9 cellular contexts compared by ENCODE assay signal in genomic region chr7:1024331-1024761, GRCh38. TPM values are rescaled to one million over a fixed set of nuclear protein-coding genes. Genes with fewer than 3 reads are reported as not detected.
A peak's percentile ranks its signal among the peaks of the same experiment; 100 is the strongest.
DNase-seq lines count a peak whose midpoint lies in the region; ATAC-seq and TF ChIP-seq lines count a peak whose summit lies in the region.
"Had no signal": no experiment of that assay in that cellular context is flagged by ENCODE, and none has a peak within 500 bp of the region (broad histone marks: within the 10 kb centered on the region; RNA-seq: fewer than 3 reads in every experiment).

No MANE protein-coding gene starts in this region.

- 77 to 79% methylated on average over 13 of the region's 13 CpGs for WGBS in thyroid gland, 2 donors

- H3K9me3 ChIP-seq in thyroid gland, result no peaks in the 10 kb centered on the region

- H3K4me1 ChIP-seq in thyroid gland, result peaks cover 8 to 19% of the 10 kb centered on the region in 2 donors

- peak; percentile 75 for ATAC-seq in GM19324 (IDR thresholded peaks at IDR 0.05; ENCODE audit: low FRiP score, unreplicated experiment)
- ATAC-seq in HG03060 (IDR thresholded peaks at IDR 0.05; ENCODE audit: low read depth, unreplicated experiment), result peak; percentile 42
- ATAC-seq in activated T-helper 17 cell treated with anti-CD3 and anti-CD28 coated beads, Interleukin-2, amount 50 U/mL, for 72 hours (replicated peaks), result no peak

- H3K36me3 Mint-ChIP-seq in activated T-helper 17 cell treated with anti-CD3 and anti-CD28 coated beads, Interleukin-2, amount 50 U/mL, for 72 hours (ENCODE audit: low read depth), result peaks cover 7% of the 10 kb centered on the region

- intact Hi-C loops in thyroid gland (cut with DNase I), result no loop called here

- H3K4me3 Mint-ChIP-seq in activated T-helper 17 cell treated with anti-CD3 and anti-CD28 coated beads, Interleukin-2, amount 50 U/mL, for 72 hours, result no peak overlapping the region
- H3K4me3 Mint-ChIP-seq: activated naive CD8-positive, alpha-beta T cell treated with anti-CD3 and anti-CD28 coated beads, Interleukin-2, amount 10 ng/mL, durations not matched to agents 7 days and 5 days had no signal

- H3K36me3 ChIP-seq in thyroid gland, result peaks cover 0 to 6% of the 10 kb centered on the region in 2 donors

- TF ChIP-seq CTCF in thyroid gland (IDR thresholded peaks at IDR 0.05), result no peak

- H3K27ac ChIP-seq in thyroid gland, result no peak overlapping the region

- H3K4me3 ChIP-seq in thyroid gland (replicated peaks in 1 of 3), result no peak overlapping the region

- no peak overlapping the region for H3K27ac Mint-ChIP-seq in activated T-helper 17 cell treated with anti-CD3 and anti-CD28 coated beads, Interleukin-2, amount 50 U/mL, for 72 hours
- H3K27ac Mint-ChIP-seq: activated naive CD8-positive, alpha-beta T cell treated with anti-CD3 and anti-CD28 coated beads, Interleukin-2, amount 10 ng/mL, durations not matched to agents 7 days and 5 days had no signal

- H3K27me3 Mint-ChIP-seq in activated T-helper 17 cell treated with anti-CD3 and anti-CD28 coated beads, Interleukin-2, amount 50 U/mL, for 72 hours, result no peaks in the 10 kb centered on the region
- H3K27me3 Mint-ChIP-seq: activated naive CD8-positive, alpha-beta T cell treated with anti-CD3 and anti-CD28 coated beads, Interleukin-2, amount 10 ng/mL, durations not matched to agents 7 days and 5 days had no signal

- DNase-seq in DMS79 (lab: John Stamatoyannopoulos, UW) (peak; percentile 59), NOMO-1 treated with dmso at 0.1 percent for 144 hours (lab: John Stamatoyannopoulos, UW; ENCODE audit: unreplicated experiment) (peak; percentile 49), cortex of kidney (lab: John Stamatoyannopoulos, UW) (no peak), thyroid gland (no peak), medulla oblongata (ENCODE audit: extremely low spot score) (no peak)
- DNase-seq: activated naive CD8-positive, alpha-beta T cell treated with anti-CD3 and anti-CD28 coated beads, Interleukin-2, amount 10 ng/mL, durations not matched to agents 7 days and 5 days had no signal

- H3K27me3 ChIP-seq in thyroid gland, result no peaks in the 10 kb centered on the region

- H3K9me3 Mint-ChIP-seq in activated T-helper 17 cell treated with anti-CD3 and anti-CD28 coated beads, Interleukin-2, amount 50 U/mL, for 72 hours, result no peaks in the 10 kb centered on the region
- H3K9me3 Mint-ChIP-seq: activated naive CD8-positive, alpha-beta T cell treated with anti-CD3 and anti-CD28 coated beads, Interleukin-2, amount 10 ng/mL, durations not matched to agents 7 days and 5 days had no signal

- TF ChIP-seq POLR2A in thyroid gland (IDR thresholded peaks at IDR 0.05), result no peak

- peaks cover 5% of the 10 kb centered on the region for H3K4me1 Mint-ChIP-seq in activated T-helper 17 cell treated with anti-CD3 and anti-CD28 coated beads, Interleukin-2, amount 50 U/mL, for 72 hours

RNA-seq across cellular contexts. Expression of gene GPR146, which starts 20.0 kb away (rescaled TPM):
- 10 to 100 TPM in 1 of 2 donors, 1 to 10 TPM in 1; 2.0 to 14.9 TPM for total RNA-seq in activated T-helper 17 cell treated with anti-CD3 and anti-CD28 coated beads, Interleukin-2, amount 50 U/mL, for 72 hours
- total RNA-seq in thyroid gland, result 10 to 100 TPM in 3 of 4 donors, 1 to 10 TPM in 1; 8.7 to 49.4 (median 32.7) TPM

RNA-seq across cellular contexts. Expression of gene CYP2W1, which starts 41.4 kb away (rescaled TPM):
- not detected for total RNA-seq in activated T-helper 17 cell treated with anti-CD3 and anti-CD28 coated beads, Interleukin-2, amount 50 U/mL, for 72 hours
- total RNA-seq in thyroid gland, result not detected
- total RNA-seq: activated naive CD8-positive, alpha-beta T cell treated with anti-CD3 and anti-CD28 coated beads, Interleukin-2, amount 10 ng/mL, durations not matched to agents 7 days and 5 days had no signal

RNA-seq across cellular contexts. Expression of gene COX19, which starts 49.0 kb away (rescaled TPM):
- 10 to 100 TPM; 13.7 to 20.8 TPM for total RNA-seq in activated T-helper 17 cell treated with anti-CD3 and anti-CD28 coated beads, Interleukin-2, amount 50 U/mL, for 72 hours
- total RNA-seq in thyroid gland, result 10 to 100 TPM in 3 of 4 donors, 1 to 10 TPM in 1; 8.2 to 28.2 (median 17.8) TPM

Comparison
In these comparisons a context has a peak if more than half of its experiments do, and no peak if none do; other contexts are left out.
1. DNase-seq: peak in DMS79 (single experiment) and NOMO-1 treated with dmso at 0.1 percent for 144 hours (single experiment); none in cortex of kidney (single experiment), thyroid gland (0 of 2) and medulla oblongata (single experiment).